Comparison of ENCODE assay signal across 18 cellular contexts in the genomic region with DNA sequence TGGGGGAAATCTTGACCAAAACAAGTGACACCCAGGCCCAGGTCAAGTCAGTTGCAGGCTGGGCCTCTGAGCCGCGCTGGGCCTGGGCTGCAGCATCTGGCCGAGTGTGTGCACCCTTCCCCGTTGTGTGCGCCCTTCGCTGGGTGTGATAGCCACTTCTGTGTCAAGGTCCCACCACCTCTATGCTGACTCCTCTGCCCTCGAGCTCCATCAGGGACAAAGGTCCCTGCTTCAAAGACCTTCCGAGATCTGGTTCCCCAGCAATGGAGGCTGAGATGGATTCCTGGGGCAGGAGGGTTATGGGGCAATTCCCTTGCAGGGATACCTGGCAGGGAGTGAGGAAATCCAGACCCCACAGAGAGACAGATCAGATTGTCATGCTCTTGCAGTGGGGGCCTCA.
DNase-seq lines count a peak whose midpoint lies in the region; ATAC-seq and TF ChIP-seq lines count a peak whose summit lies in the region.
"Had no signal": no experiment of that assay in that cellular context is flagged by ENCODE, and none has a peak within 500 bp of the region (broad histone marks: within the 10 kb centered on the region; RNA-seq: fewer than 3 reads in every experiment).

No MANE protein-coding gene starts in this region.

- H3K4ac ChIP-seq in mesenchymal stem cell (ENCODE audit: low read depth in 1 of 2, low read length in 2 of 2), result peak overlapping the region in 1 of 2 experiments; percentile 67

- no peak for DNase-seq in chondrocyte (ENCODE audit: low spot score)
- no peak for DNase-seq in mesenchymal stem cell
- no peak for DNase-seq in stimulated activated effector memory CD8-positive, alpha-beta T cell treated with anti-CD3 and anti-CD28 coated beads, Interleukin-12 subunit alpha, Interleukin-12 subunit beta, amount 100 ng/mL, for 72 hours (ENCODE audit: low spot score in 2 of 2)
- no peak for DNase-seq in T-cell
- DNase-seq in COLO668 (lab: John Stamatoyannopoulos, UW; ENCODE audit: unreplicated experiment), result no peak
- DNase-seq in ureter (ENCODE audit: low spot score), result no peak
- DNase-seq: 8988T; Calu3; CD4-positive, alpha-beta memory T cell; DMS79 treated with DMSO at 0.1 percent for 48 hours; GOT3; H7 had no signal

- H2AK5ac ChIP-seq in mesenchymal stem cell (ENCODE audit: low read length, severe bottlenecking), result no peak overlapping the region

- WGBS in mesenchymal stem cell, result 92% methylated on average over 8 of the region's 8 CpGs

- CTCF ChIA-PET in T-cell (lab: Charles Lee), result no interaction called here

- H2AFZ ChIP-seq in mesenchymal stem cell (ENCODE audit: low read depth, low read length), result no peak overlapping the region

- no peak for TF ChIP-seq CTCF in chondrocyte (IDR thresholded peaks at IDR 0.05)

- H3K36me3 Mint-ChIP-seq in chondrocyte (ENCODE audit: low read depth) (peaks cover 12% of the 10 kb centered on the region), T-cell (no peaks in the 10 kb centered on the region)
- H3K36me3 Mint-ChIP-seq in stimulated activated effector memory CD8-positive, alpha-beta T cell treated with anti-CD3 and anti-CD28 coated beads, Interleukin-12 subunit alpha, Interleukin-12 subunit beta, amount 100 ng/mL, for 72 hours, result no peaks in the 10 kb centered on the region
- H3K36me3 Mint-ChIP-seq: CD14-positive monocyte; CD4-positive, alpha-beta memory T cell; IgD-negative memory B cell had no signal

- H3K14ac ChIP-seq in mesenchymal stem cell (ENCODE audit: low read length in 2 of 2), result peak overlapping the region in 1 of 2 experiments; percentile 59

- no peak overlapping the region for H3K9ac ChIP-seq in mesenchymal stem cell (ENCODE audit: low read length)
- H3K9ac ChIP-seq: BLaER1 had no signal

- no peak overlapping the region for H2BK5ac ChIP-seq in mesenchymal stem cell (ENCODE audit: low read depth, low read length, poor library complexity, severe bottlenecking)

- peaks cover 3% of the 10 kb centered on the region for H3K79me1 ChIP-seq in mesenchymal stem cell (replicated peaks; ENCODE audit: low read length, poor library complexity, severe bottlenecking)

- no peak overlapping the region for H3K4me2 ChIP-seq in mesenchymal stem cell (ENCODE audit: low read length, poor library complexity, severe bottlenecking)
- H3K4me2 ChIP-seq: BLaER1 had no signal

- no peak overlapping the region for H3K23ac ChIP-seq in mesenchymal stem cell (ENCODE audit: low read length in 2 of 2)

- H2BK15ac ChIP-seq in mesenchymal stem cell (ENCODE audit: low read depth, poor library complexity, severe bottlenecking), result peak overlapping the region; percentile 73

- peak overlapping the region in 1 of 2 experiments; percentile 6 for H2BK12ac ChIP-seq in mesenchymal stem cell (ENCODE audit: low read length in 2 of 2)

- H3K36me3 ChIP-seq in mesenchymal stem cell (ENCODE audit: control insufficient read depth in 1 of 2, insufficient read depth in 2 of 2, low read depth in 1 of 2, low read length in 2 of 2), result no peaks in the 10 kb centered on the region
- H3K36me3 ChIP-seq: BLaER1 had no signal

- POLR2A ChIA-PET in T-cell (lab: Charles Lee), result no interaction called here

- no peak overlapping the region for H3K27ac ChIP-seq in mesenchymal stem cell (ENCODE audit: low read length, poor library complexity, severe bottlenecking)
- H3K27ac ChIP-seq: BLaER1 had no signal

- H4K8ac ChIP-seq in mesenchymal stem cell (ENCODE audit: low read length), result no peak overlapping the region

- no peaks in the 10 kb centered on the region for H3K27me3 Mint-ChIP-seq in chondrocyte (ENCODE audit: low read depth)
- no peaks in the 10 kb centered on the region for H3K27me3 Mint-ChIP-seq in T-cell
- H3K27me3 Mint-ChIP-seq: CD4-positive, alpha-beta memory T cell had no signal

- peak overlapping the region in 1 of 2 experiments; percentile 84 for H3K18ac ChIP-seq in mesenchymal stem cell (ENCODE audit: low read depth in 1 of 2, low read length in 2 of 2)

- H3K9me3 ChIP-seq in mesenchymal stem cell (ENCODE audit: control insufficient read depth, low read length), result no peaks in the 10 kb centered on the region
- H3K9me3 ChIP-seq: BLaER1 had no signal

- H3K9me3 Mint-ChIP-seq in chondrocyte (ENCODE audit: low read depth) (peaks cover 11% of the 10 kb centered on the region), T-cell (peaks cover 0 to 6% (median 4%) of the 10 kb centered on the region in 3 donors)
- H3K9me3 Mint-ChIP-seq in stimulated activated effector memory CD8-positive, alpha-beta T cell treated with anti-CD3 and anti-CD28 coated beads, Interleukin-12 subunit alpha, Interleukin-12 subunit beta, amount 100 ng/mL, for 72 hours, result no peaks in the 10 kb centered on the region

- no peak overlapping the region for H3K4me3 ChIP-seq in mesenchymal stem cell (ENCODE audit: insufficient read depth in 1 of 2, low read depth in 1 of 2, low read length in 2 of 2)
- H3K4me3 ChIP-seq: BLaER1, GM12878 had no signal

- H3K4me1 ChIP-seq in mesenchymal stem cell (ENCODE audit: control insufficient read depth, insufficient read depth, low read depth, low read length), result peaks cover 4% of the 10 kb centered on the region
- H3K4me1 ChIP-seq: BLaER1 had no signal

- peak; percentile 51 for ATAC-seq in stimulated activated effector memory CD8-positive, alpha-beta T cell treated with anti-CD3 and anti-CD28 coated beads, Interleukin-12 subunit alpha, Interleukin-12 subunit beta, amount 100 ng/mL, for 72 hours
- ATAC-seq in T-cell (replicated peaks in 1 of 4) (no peak), GM18868 (IDR thresholded peaks at IDR 0.05; ENCODE audit: unreplicated experiment) (no peak)
- ATAC-seq: GM12878, HCT116 had no signal

- H4K91ac ChIP-seq in mesenchymal stem cell (ENCODE audit: low read length), result no peak overlapping the region

- H3K4me1 Mint-ChIP-seq in chondrocyte (ENCODE audit: low read depth), result peaks cover 48% of the 10 kb centered on the region
- no peaks in the 10 kb centered on the region for H3K4me1 Mint-ChIP-seq in stimulated activated effector memory CD8-positive, alpha-beta T cell treated with anti-CD3 and anti-CD28 coated beads, Interleukin-12 subunit alpha, Interleukin-12 subunit beta, amount 100 ng/mL, for 72 hours
- H3K4me1 Mint-ChIP-seq in T-cell, result no peaks in the 10 kb centered on the region
- H3K4me1 Mint-ChIP-seq: CD14-positive monocyte; CD4-positive, alpha-beta memory T cell had no signal

- no peaks in the 10 kb centered on the region for H3K27me3 ChIP-seq in mesenchymal stem cell (ENCODE audit: control insufficient read depth in 1 of 2, insufficient read depth in 1 of 2, low read length in 2 of 2)
- H3K27me3 ChIP-seq: BLaER1 had no signal

- H2BK120ac ChIP-seq in mesenchymal stem cell (ENCODE audit: low read depth, low read length), result no peak overlapping the region

- H3K4me3 Mint-ChIP-seq in chondrocyte (ENCODE audit: unreplicated experiment) (no peak overlapping the region), T-cell (no peak overlapping the region)
- H3K4me3 Mint-ChIP-seq in stimulated activated effector memory CD8-positive, alpha-beta T cell treated with anti-CD3 and anti-CD28 coated beads, Interleukin-12 subunit alpha, Interleukin-12 subunit beta, amount 100 ng/mL, for 72 hours, result no peak overlapping the region
- H3K4me3 Mint-ChIP-seq: CD14-positive monocyte; CD4-positive, alpha-beta memory T cell; IgD-negative memory B cell had no signal

- H3K27ac Mint-ChIP-seq in chondrocyte (ENCODE audit: unreplicated experiment), result peak overlapping the region; percentile 63
- H3K27ac Mint-ChIP-seq in stimulated activated effector memory CD8-positive, alpha-beta T cell treated with anti-CD3 and anti-CD28 coated beads, Interleukin-12 subunit alpha, Interleukin-12 subunit beta, amount 100 ng/mL, for 72 hours, result no peak overlapping the region
- no peak overlapping the region for H3K27ac Mint-ChIP-seq in T-cell
- H3K27ac Mint-ChIP-seq: CD14-positive monocyte; CD4-positive, alpha-beta memory T cell; IgD-negative memory B cell had no signal
